In genomic region chr2:111903516-111903915, GRCh38 we compare ENCODE assay signal across 15 cellular contexts.
"Had no signal": no experiment of that assay in that cellular context is flagged by ENCODE, and none has a peak within 500 bp of the region (broad histone marks: within the 10 kb centered on the region; RNA-seq: fewer than 3 reads in every experiment).

No MANE protein-coding gene starts in this region.

- H3K27me3 ChIP-seq: thyroid gland, vagina had no signal

- H3K27ac Mint-ChIP-seq: activated CD8-positive, alpha-beta memory T cell treated with anti-CD3 and anti-CD28 coated beads, Interleukin-2, amount 10 ng/mL, durations not matched to agents 7 days and 5 days; activated naive CD4-positive, alpha-beta T cell treated with anti-CD3 and anti-CD28 coated beads, Interleukin-2, amount 50 U/mL, for 72 hours had no signal

- H3K9me3 ChIP-seq: thyroid gland, vagina had no signal

- H3K36me3 ChIP-seq: thyroid gland, vagina had no signal

- ATAC-seq: activated CD8-positive, alpha-beta memory T cell treated with anti-CD3 and anti-CD28 coated beads, Interleukin-2, amount 10 ng/mL, durations not matched to agents 7 days and 5 days; activated naive CD4-positive, alpha-beta T cell treated with anti-CD3 and anti-CD28 coated beads, Interleukin-2, amount 50 U/mL, for 72 hours; activated T-cell treated with anti-CD3 and anti-CD28 coated beads, Interleukin-2, amount 50 U/mL, for 4 hours; stimulated activated naive CD8-positive, alpha-beta T cell treated with anti-CD3 and anti-CD28 coated beads, Interleukin-15, Interleukin-2, amounts not matched to agents 100 U/mL and 50 U/mL, for 24 hours had no signal

- H3K9me3 Mint-ChIP-seq: activated naive CD4-positive, alpha-beta T cell treated with anti-CD3 and anti-CD28 coated beads, Interleukin-2, amount 50 U/mL, for 72 hours; activated T-cell treated with anti-CD3 and anti-CD28 coated beads, Interleukin-2, amount 50 U/mL, for 4 hours; naive B cell had no signal

- DNase-seq: activated CD4-positive, alpha-beta T cell treated with anti-CD3 and anti-CD28 coated beads, Interleukin-2, amount 50 U/mL, for 48 hours; activated CD4-positive, CD25-positive, alpha-beta regulatory T cell treated with anti-CD3 and anti-CD28 coated beads, Interleukin-2, amount 50 U/mL, for 72 hours; activated effector memory CD4-positive, alpha-beta T cell treated with anti-CD3 and anti-CD28 coated beads, Interleukin-2, amount 50 U/mL, for 16 hours; activated T-cell treated with anti-CD3 and anti-CD28 coated beads, Interleukin-2, amount 50 U/mL, for 4 hours; amygdala; kidney glomerular epithelial cell; naive B cell; posterior cingulate gyrus; stimulated activated CD4-positive, alpha-beta T cell treated with anti-CD3 and anti-CD28 coated beads, Interleukin-2, amount 100 ng/mL, for 48 hours; stimulated activated naive CD8-positive, alpha-beta T cell treated with anti-CD3 and anti-CD28 coated beads, Interleukin-15, Interleukin-2, amounts not matched to agents 100 U/mL and 50 U/mL, for 24 hours; thyroid gland had no signal

- H3K4me3 ChIP-seq: lung, thyroid gland, vagina had no signal

- H3K36me3 Mint-ChIP-seq: activated CD8-positive, alpha-beta memory T cell treated with anti-CD3 and anti-CD28 coated beads, Interleukin-2, amount 10 ng/mL, durations not matched to agents 7 days and 5 days; activated naive CD4-positive, alpha-beta T cell treated with anti-CD3 and anti-CD28 coated beads, Interleukin-2, amount 50 U/mL, for 72 hours; naive B cell had no signal

- H3K4me3 Mint-ChIP-seq: activated CD8-positive, alpha-beta memory T cell treated with anti-CD3 and anti-CD28 coated beads, Interleukin-2, amount 10 ng/mL, durations not matched to agents 7 days and 5 days; activated T-cell treated with anti-CD3 and anti-CD28 coated beads, Interleukin-2, amount 50 U/mL, for 4 hours; naive B cell had no signal

- H3K27ac ChIP-seq: vagina had no signal
